ENCODE assay signal across 8 cellular contexts in the genomic region with DNA sequence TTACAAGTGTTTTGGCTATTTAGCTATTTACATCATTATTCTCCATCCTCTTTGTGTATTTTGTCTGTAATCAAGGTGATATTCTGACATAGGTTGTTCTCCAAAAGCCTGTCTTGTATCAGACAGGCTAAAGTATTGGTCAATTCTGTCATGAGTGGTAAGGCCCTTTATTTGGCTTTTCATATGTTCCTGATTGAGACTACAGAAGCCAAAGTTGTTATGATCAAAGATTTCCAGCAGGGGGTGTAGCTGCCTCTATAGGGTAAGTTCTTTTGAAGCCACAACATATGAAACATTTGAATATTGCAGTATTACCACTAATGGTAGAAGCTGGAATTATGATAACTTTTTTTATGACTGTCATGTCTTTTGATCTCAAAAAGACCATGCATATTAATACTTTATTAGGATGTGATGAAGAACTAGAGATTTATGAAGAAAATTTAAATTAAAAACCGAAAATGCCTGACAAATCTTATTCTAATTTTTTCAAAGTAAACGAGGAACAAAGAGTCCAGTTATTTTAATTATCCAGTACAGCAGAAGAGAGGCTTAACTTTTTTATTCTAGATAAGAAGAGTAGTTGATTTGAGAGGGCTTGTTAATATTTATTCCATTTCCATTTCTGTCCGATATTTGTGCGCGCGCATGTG. TPM values are rescaled to one million over a fixed set of nuclear protein-coding genes. Genes with fewer than 3 reads are reported as not detected.
A peak's percentile ranks its signal among the peaks of the same experiment; 100 is the strongest.
DNase-seq lines count a peak whose midpoint lies in the region; ATAC-seq, FAIRE-seq and TF ChIP-seq lines count a peak whose summit lies in the region.

No MANE protein-coding gene starts in this region.

- no peak for TF ChIP-seq EP300 in A549 (IDR thresholded peaks at IDR 0.05)

- H3K9me3 ChIP-seq in A549, result no peaks in the 10 kb centered on the region

- peak overlapping the region; percentile 94 for H3K4me2 ChIP-seq in A549

- peaks cover 3% of the 10 kb centered on the region for H3K36me3 Mint-ChIP-seq in activated naive CD4-positive, alpha-beta T cell treated with anti-CD3 and anti-CD28 coated beads, Interleukin-2, amount 10 ng/mL, durations not matched to agents 7 days and 5 days

- POLR2A ChIA-PET in A549 (lab: Yijun Ruan, JAX) (interaction anchor here (0.8 to 1.4 kb wide), 3 partner anchors 63 to 139 kb away, joined by 3 to 4 read pairs (median 3); no protein-coding TSS in a partner anchor), GM10248 (lab: Yijun Ruan, JAX) (no interaction called here)

- DNase-seq in A549 (ENCODE audit: low read depth in 1 of 2, low spot score in 1 of 2) (peak; percentile 71 to 87), GM10248 (ENCODE audit: extremely low spot score) (peak; percentile 64), HuH-7.5 (ENCODE audit: low spot score) (peak; percentile 99), NOMO-1 treated with DMSO at 0.1 percent for 48 hours (lab: John Stamatoyannopoulos, UW; ENCODE audit: unreplicated experiment) (peak; percentile 62), glomerular visceral epithelial cell (ENCODE audit: extremely low spot score) (peak; percentile 83), skeletal muscle cell (ENCODE audit: low read depth) (peak; percentile 43), cortex of kidney (lab: John Stamatoyannopoulos, UW) (no peak)
- peak; percentile 63 for DNase-seq in activated naive CD4-positive, alpha-beta T cell treated with anti-CD3 and anti-CD28 coated beads, Interleukin-2, amount 10 ng/mL, durations not matched to agents 7 days and 5 days

- ATAC-seq in A549, result no peak

- TF ChIP-seq CTCF in A549 (IDR thresholded peaks at IDR 0.05) (peak; percentile 76), GM10248 (IDR thresholded peaks at IDR 0.05; ENCODE audit: control extremely low read depth, extremely low read depth, low read depth, missing control alignments) (peak; percentile 51)

- peaks cover 16% of the 10 kb centered on the region for H3K27me3 Mint-ChIP-seq in activated naive CD4-positive, alpha-beta T cell treated with anti-CD3 and anti-CD28 coated beads, Interleukin-2, amount 10 ng/mL, durations not matched to agents 7 days and 5 days

- no peak for TF ChIP-seq POLR2A in A549 (IDR thresholded peaks at IDR 0.05; ENCODE audit: low read length)

- H3K9me3 Mint-ChIP-seq in activated naive CD4-positive, alpha-beta T cell treated with anti-CD3 and anti-CD28 coated beads, Interleukin-2, amount 10 ng/mL, durations not matched to agents 7 days and 5 days, result no peaks in the 10 kb centered on the region

- H3K4me3 ChIP-seq in A549 (peak overlapping the region; percentile 63), skeletal muscle cell (ENCODE audit: low read depth, low read length) (no peak overlapping the region)

- no peak overlapping the region for H3K27ac Mint-ChIP-seq in activated naive CD4-positive, alpha-beta T cell treated with anti-CD3 and anti-CD28 coated beads, Interleukin-2, amount 10 ng/mL, durations not matched to agents 7 days and 5 days

- WGBS in A549 (ENCODE audit: missing lambda C conversion rate), result 49% methylated on average over 6 of the region's 6 CpGs

- CTCF ChIA-PET in A549 (lab: Yijun Ruan, JAX), result interaction anchor here (0.7 to 6.6 kb wide), 32 partner anchors 11 to 486 kb away, joined by 3 to 61 read pairs (median 4); partner anchors contain the start of gene RNU6-8
- CTCF ChIA-PET in GM10248 (lab: Yijun Ruan, JAX), result interaction anchor here (0.6 to 7.2 kb wide), 27 partner anchors 10 to 567 kb away, joined by 3 to 135 read pairs (median 4); partner anchors contain the start of genes RNU6-7 and RNU6-8
- CTCF ChIA-PET in activated naive CD4-positive, alpha-beta T cell treated with anti-CD3 and anti-CD28 coated beads, Interleukin-2, amount 10 ng/mL, durations not matched to agents 7 days and 5 days (lab: Charles Lee), result interaction anchor here (0.5 to 8.5 kb wide), 12 partner anchors 11 to 1428 kb away, joined by 3 to 143 read pairs (median 3); no protein-coding TSS in a partner anchor

- peak overlapping the region; percentile 66 to 90; a peak in 5 of 6 replicates for H3K27ac ChIP-seq in A549

- peaks cover 16% of the 10 kb centered on the region for H3K4me1 ChIP-seq in A549

- H3K4me3 Mint-ChIP-seq in activated naive CD4-positive, alpha-beta T cell treated with anti-CD3 and anti-CD28 coated beads, Interleukin-2, amount 10 ng/mL, durations not matched to agents 7 days and 5 days, result no peak overlapping the region

- H3K4me1 Mint-ChIP-seq in activated naive CD4-positive, alpha-beta T cell treated with anti-CD3 and anti-CD28 coated beads, Interleukin-2, amount 10 ng/mL, durations not matched to agents 7 days and 5 days, result peaks cover 15% of the 10 kb centered on the region

- FAIRE-seq in A549 (lab: Jason Lieb, UNC), result peak; percentile 98

- TF ChIP-seq RAD21 in A549 (conservative IDR thresholded peaks at IDR 0.05 in 1 of 2, IDR thresholded peaks at IDR 0.05 in 1 of 2), result peak; percentile 78 to 79

TF ChIP-seq in A549, 52 proteins besides CTCF, POLR2A, EP300 and RAD21:
- TF ChIP-seq RCOR1 (IDR thresholded peaks at IDR 0.05; ENCODE audit: low read depth, low read length) (no peak), SMC3 (IDR thresholded peaks at IDR 0.05) (peak; percentile 85), CHD4 (IDR thresholded peaks at IDR 0.05; ENCODE audit: borderline replicate concordance) (no peak), MAFK (IDR thresholded peaks at IDR 0.05; ENCODE audit: partially characterized antibody) (no peak), CHD2 (IDR thresholded peaks at IDR 0.05; ENCODE audit: low read length, partially characterized antibody) (no peak), HMGXB4 (CRISPR knock-in tag; IDR thresholded peaks at IDR 0.05; ENCODE audit: borderline replicate concordance) (no peak), RNF2 (IDR thresholded peaks at IDR 0.05; ENCODE audit: borderline replicate concordance, low read depth) (no peak), CEBPB (IDR thresholded peaks at IDR 0.05) (0 out of 4 replicates have a peak, but pooled peaks of 1 of the 2 experiments have one; percentile 4), JUN (IDR thresholded peaks at IDR 0.05) (0 out of 5 replicates have a peak, but pooled peaks of 1 of the 2 experiments have one; percentile 38), SREBF2 (IDR thresholded peaks at IDR 0.05) (no peak), REST (IDR thresholded peaks at IDR 0.05) (no peak)
- TF ChIP-seq, protein P1, sequence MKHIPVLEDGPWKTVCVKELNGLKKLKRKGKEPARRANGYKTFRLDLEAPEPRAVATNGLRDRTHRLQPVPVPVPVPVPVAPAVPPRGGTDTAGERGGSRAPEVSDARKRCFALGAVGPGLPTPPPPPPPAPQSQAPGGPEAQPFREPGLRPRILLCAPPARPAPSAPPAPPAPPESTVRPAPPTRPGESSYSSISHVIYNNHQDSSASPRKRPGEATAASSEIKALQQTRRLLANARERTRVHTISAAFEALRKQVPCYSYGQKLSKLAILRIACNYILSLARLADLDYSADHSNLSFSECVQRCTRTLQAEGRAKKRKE (CRISPR knock-in tag; IDR thresholded peaks at IDR 0.05; ENCODE audit: low read depth), result no peak

RNA-seq across cellular contexts. Expression of gene ARHGAP5, which starts 3.4 kb away (rescaled TPM):
- polyA plus RNA-seq in A549 (2011; rRNA removed) (57.3 and 66.1 TPM in 2 replicates), A549 (2017; fragmentation: RNase III; extraction: RNeasy Plus Mini Kit Qiagen cat#74134 plus additional on column Dnase treatment) (32.5 to 33.6 TPM (median 33.0 TPM) in 3 replicates)
- 5.1 and 5.8 TPM in 2 replicates for polyA plus RNA-seq in A549 (2012; cell fraction: cytosol; rRNA removed)
- 4.5 and 9.6 TPM in 2 replicates for polyA plus RNA-seq in A549 (2012; cell fraction: nucleus; rRNA removed)
- 44.1 and 51.3 TPM in 2 replicates for polyA minus RNA-seq in A549 (2011; rRNA and poly(A)+ RNA removed)
